In the genomic region with DNA sequence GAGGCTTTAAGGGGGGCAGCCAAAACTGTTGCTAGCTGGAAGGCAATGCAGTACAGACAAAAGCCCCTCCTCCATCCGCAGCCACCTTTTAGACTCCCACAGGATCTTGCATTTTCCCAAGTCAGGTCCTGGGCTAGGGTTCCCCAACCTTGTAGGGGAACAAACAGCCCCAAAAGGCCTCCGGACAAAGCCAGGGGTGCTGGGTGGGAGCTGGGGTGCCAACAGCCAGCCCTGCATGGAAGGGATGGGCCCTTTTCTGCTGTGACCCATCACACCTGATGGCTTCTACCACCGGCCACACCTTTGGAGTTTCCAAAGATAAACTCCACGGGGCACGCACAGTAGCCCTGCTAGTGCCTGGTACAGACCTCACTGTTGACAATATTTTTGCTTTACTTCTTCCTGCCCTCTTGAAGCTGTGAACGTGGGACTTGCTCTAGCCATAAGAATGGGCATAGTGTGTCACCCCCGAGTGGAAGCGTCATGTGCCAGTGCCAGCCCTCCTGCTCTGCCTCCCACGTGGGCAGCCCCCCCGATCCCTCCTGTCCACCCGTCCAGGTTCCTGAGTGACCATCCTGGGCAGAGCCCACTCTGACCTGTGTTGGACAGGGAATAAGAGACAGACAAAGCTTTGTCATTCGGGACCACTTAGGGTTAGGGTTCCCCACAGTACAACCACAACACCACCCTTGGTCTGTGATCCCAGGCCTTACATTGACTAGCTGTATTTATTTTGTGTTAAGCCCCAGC, we compare ENCODE assay signal across 18 cellular contexts. TPM values are rescaled to one million over a fixed set of nuclear protein-coding genes. Genes with fewer than 3 reads are reported as not detected.
A peak's percentile ranks its signal among the peaks of the same experiment; 100 is the strongest.
DNase-seq lines count a peak whose midpoint lies in the region; ATAC-seq and TF ChIP-seq lines count a peak whose summit lies in the region.
"Had no signal": no experiment of that assay in that cellular context is flagged by ENCODE, and none has a peak within 500 bp of the region (broad histone marks: within the 10 kb centered on the region; RNA-seq: fewer than 3 reads in every experiment).

No MANE protein-coding gene starts in this region.

- H3F3A ChIP-seq in SK-N-SH (replicated peaks; ENCODE audit: insufficient read depth), result peaks cover 61% of the 10 kb centered on the region

- H3K4me1 Mint-ChIP-seq in dendritic cell treated with granulocyte-macrophage colony-stimulating factor and Interleukin-4, amounts not matched to agents 40 ng/mL and 50 ng/mL, for 4 days (ENCODE audit: low read depth), result peaks cover 15% of the 10 kb centered on the region
- H3K4me1 Mint-ChIP-seq in T-cell, result peaks cover 0 to 6% (median 5%) of the 10 kb centered on the region in 3 donors

- DNase-seq in SK-N-SH (no peak), left lobe of liver (ENCODE audit: low spot score) (peak; percentile 36), suprapubic skin (ENCODE audit: low spot score in 2 of 2) (peak; percentile 50 to 67), T-cell (no peak), SKM-1 (lab: John Stamatoyannopoulos, UW; ENCODE audit: unreplicated experiment) (no peak)
- DNase-seq in stimulated activated naive CD8-positive, alpha-beta T cell treated with anti-CD3 and anti-CD28 coated beads, Interleukin-15, Interleukin-2, amounts not matched to agents 100 U/mL and 50 U/mL, for 24 hours, result no peak
- DNase-seq: activated naive CD4-positive, alpha-beta T cell treated with Interleukin-2 at 50 U/mL for 16 hours; brain microvascular endothelial cell; CD4-positive, alpha-beta memory T cell; H7; naive thymus-derived CD8-positive, alpha-beta T cell; right lobe of liver; stimulated activated CD4-positive, alpha-beta T cell treated with anti-CD3 and anti-CD28 coated beads, Interleukin-4, amount 100 ng/mL, for 1 hour; stimulated activated CD8-positive, alpha-beta memory T cell treated with anti-CD3 and anti-CD28 coated beads, Interleukin-4, amount 100 ng/mL, for 48 hours had no signal

- no peaks in the 10 kb centered on the region for H3K9me2 ChIP-seq in SK-N-SH

- no peak for TF ChIP-seq EP300 in SK-N-SH (IDR thresholded peaks at IDR 0.05; ENCODE audit: borderline replicate concordance in 1 of 2, low read depth in 1 of 2, low read length in 1 of 2)
- no peak for TF ChIP-seq EP300 in suprapubic skin (IDR thresholded peaks at IDR 0.05)

- H3K9me3 Mint-ChIP-seq in dendritic cell treated with granulocyte-macrophage colony-stimulating factor and Interleukin-4, amounts not matched to agents 40 ng/mL and 50 ng/mL, for 4 days, result no peaks in the 10 kb centered on the region
- H3K9me3 Mint-ChIP-seq in T-cell, result no peaks in the 10 kb centered on the region
- H3K9me3 Mint-ChIP-seq: naive thymus-derived CD8-positive, alpha-beta T cell had no signal

- H3K27ac Mint-ChIP-seq in dendritic cell treated with granulocyte-macrophage colony-stimulating factor and Interleukin-4, amounts not matched to agents 40 ng/mL and 50 ng/mL, for 4 days, result peak overlapping the region; percentile 58
- no peak overlapping the region for H3K27ac Mint-ChIP-seq in T-cell
- H3K27ac Mint-ChIP-seq: CD4-positive, alpha-beta memory T cell had no signal

- H3K4me3 ChIP-seq in SK-N-SH (ENCODE audit: low read depth in 2 of 2, low read length in 1 of 2) (no peak overlapping the region), suprapubic skin (no peak overlapping the region)
- H3K4me3 ChIP-seq: right lobe of liver, tibial nerve had no signal

- CTCF ChIA-PET in SK-N-SH (lab: Yijun Ruan, JAX) (interaction anchor here (1.2 to 3.0 kb wide), 11 partner anchors 8 to 65 kb away, joined by 3 to 30 read pairs (median 11); partner anchors contain the start of gene AFG3L2), T-cell (lab: Charles Lee) (interaction anchor here in 1 of 2 donors (1.1 to 1.5 kb wide), 2 partner anchors 336 to 607 kb away, joined by 5 to 7 read pairs; no protein-coding TSS in a partner anchor)

- H2AFZ ChIP-seq in SK-N-SH (ENCODE audit: low read depth), result no peak overlapping the region

- no peak for TF ChIP-seq POLR2A in suprapubic skin (IDR thresholded peaks at IDR 0.05)

- 0 out of 4 replicates have a peak overlapping the region, but pooled peaks of 1 of the 2 experiments have one; percentile 13 for H3K27ac ChIP-seq in SK-N-SH (ENCODE audit: low read depth in 2 of 2, low read length in 1 of 2)
- H3K27ac ChIP-seq in suprapubic skin, result no peak overlapping the region
- H3K27ac ChIP-seq: 22Rv1, brain microvascular endothelial cell, right lobe of liver, tibial nerve had no signal

- H3K27me3 ChIP-seq in SK-N-SH (ENCODE audit: insufficient read depth) (no peaks in the 10 kb centered on the region), suprapubic skin (no peaks in the 10 kb centered on the region)
- H3K27me3 ChIP-seq: brain microvascular endothelial cell, right lobe of liver, tibial nerve had no signal

- no peaks in the 10 kb centered on the region for H3K9me3 ChIP-seq in SK-N-SH
- no peaks in the 10 kb centered on the region for H3K9me3 ChIP-seq in suprapubic skin
- H3K9me3 ChIP-seq: right lobe of liver, tibial nerve had no signal

- no peak for TF ChIP-seq CTCF in SK-N-SH (IDR thresholded peaks at IDR 0.05)
- TF ChIP-seq CTCF in suprapubic skin (IDR thresholded peaks at IDR 0.05), result no peak

- H3K9ac ChIP-seq in SK-N-SH, result no peak overlapping the region

- H4K20me1 ChIP-seq in SK-N-SH (ENCODE audit: insufficient read depth), result peaks cover 54% of the 10 kb centered on the region

- 93% methylated on average over 12 of the region's 12 CpGs for WGBS in SK-N-SH (ENCODE audit: low lambda C conversion rate)
- 96% methylated on average over 10 of the region's 12 CpGs for WGBS in suprapubic skin

- no peaks in the 10 kb centered on the region for H3K27me3 Mint-ChIP-seq in dendritic cell treated with granulocyte-macrophage colony-stimulating factor and Interleukin-4, amounts not matched to agents 40 ng/mL and 50 ng/mL, for 4 days
- H3K27me3 Mint-ChIP-seq in T-cell, result no peaks in the 10 kb centered on the region
- H3K27me3 Mint-ChIP-seq: CD4-positive, alpha-beta memory T cell; naive thymus-derived CD8-positive, alpha-beta T cell had no signal

- H3K36me3 Mint-ChIP-seq in dendritic cell treated with granulocyte-macrophage colony-stimulating factor and Interleukin-4, amounts not matched to agents 40 ng/mL and 50 ng/mL, for 4 days (ENCODE audit: low read depth), result peaks cover 99% of the 10 kb centered on the region
- peaks cover 51% of the 10 kb centered on the region for H3K36me3 Mint-ChIP-seq in T-cell

- intact Hi-C loops in dendritic cell treated with granulocyte-macrophage colony-stimulating factor and Interleukin-4, amounts not matched to agents 40 ng/mL and 50 ng/mL, for 4 days (cut with micrococcal nuclease), result no loop called here

- H3K4me1 ChIP-seq in SK-N-SH (ENCODE audit: control insufficient read depth in 1 of 2, insufficient read depth in 2 of 2, low read depth in 1 of 2, low read length in 1 of 2) (peaks cover 0 to 17% of the 10 kb centered on the region in 2 experiments; a peak in 1 of 4 replicates), suprapubic skin (peaks cover 10% of the 10 kb centered on the region)
- H3K4me1 ChIP-seq: right lobe of liver had no signal

- POLR2A ChIA-PET in SK-N-SH (lab: Yijun Ruan, JAX) (no interaction called here), T-cell (lab: Charles Lee) (no interaction called here)

- H3K79me2 ChIP-seq in SK-N-SH (ENCODE audit: insufficient read depth), result peaks cover 44% of the 10 kb centered on the region

- ATAC-seq in SK-N-SH treated with all-trans-retinoic acid at 6 μM for 48 hours (peak; percentile 7; the same call in 2 of the 3 replicates), left lobe of liver (no peak), T-cell (replicated peaks in 1 of 4) (no peak)
- ATAC-seq in stimulated activated naive CD8-positive, alpha-beta T cell treated with anti-CD3 and anti-CD28 coated beads, Interleukin-15, Interleukin-2, amounts not matched to agents 100 U/mL and 50 U/mL, for 24 hours, result no peak

- TF ChIP-seq RAD21 in SK-N-SH (IDR thresholded peaks at IDR 0.05; ENCODE audit: low read length), result no peak

- no peak overlapping the region for H3K4me3 Mint-ChIP-seq in dendritic cell treated with granulocyte-macrophage colony-stimulating factor and Interleukin-4, amounts not matched to agents 40 ng/mL and 50 ng/mL, for 4 days
- H3K4me3 Mint-ChIP-seq in T-cell, result no peak overlapping the region
- H3K4me3 Mint-ChIP-seq: CD4-positive, alpha-beta memory T cell; naive thymus-derived CD8-positive, alpha-beta T cell had no signal

- H3K36me3 ChIP-seq in SK-N-SH (replicated peaks in 1 of 2; ENCODE audit: control insufficient read depth in 1 of 2, insufficient read depth in 2 of 2, low read length in 1 of 2) (peaks cover 53 to 56% of the 10 kb centered on the region in 2 experiments), suprapubic skin (peaks cover 79% of the 10 kb centered on the region)

- H3K4me2 ChIP-seq in SK-N-SH, result no peak overlapping the region

TF ChIP-seq in SK-N-SH treated with all-trans-retinoic acid at 6 μM for 48 hours, 23 proteins besides CTCF, POLR2A, EP300 and RAD21 (continues in another document):
- no peak for TF ChIP-seq ZNF8 (CRISPR knock-in tag; IDR thresholded peaks at IDR 0.05)
- TF ChIP-seq SNAI2 (CRISPR knock-in tag; IDR thresholded peaks at IDR 0.05), result no peak

TF ChIP-seq in SK-N-SH, 30 proteins besides CTCF, POLR2A, EP300 and RAD21 (continues in another document):
- TF ChIP-seq USF1 (IDR thresholded peaks at IDR 0.05; ENCODE audit: borderline replicate concordance, low read depth), result no peak
- no peak for TF ChIP-seq USF2 (IDR thresholded peaks at IDR 0.05; ENCODE audit: borderline replicate concordance, low read depth, low read length)

RNA-seq across cellular contexts. Expression of gene TUBB6, which starts 18.8 kb away (rescaled TPM):
- polyA plus RNA-seq in SK-N-SH (2012; rRNA removed), result 285 and 387 TPM in 2 replicates
- 158 and 241 TPM in 2 replicates for polyA plus RNA-seq in SK-N-SH (2012; cell fraction: cytosol; rRNA removed)
- polyA plus RNA-seq in SK-N-SH (2012; cell fraction: nucleus; rRNA removed), result 318 and 338 TPM in 2 replicates
- total RNA-seq in left lobe of liver, result 5.2 TPM
- 100 to 1,000 TPM; 211 to 298 (median 220) TPM for total RNA-seq in suprapubic skin
- 1 to 10 TPM in 2 of 5 donors, under 1 TPM in 3; 0.40 to 4.9 (median 0.96) TPM for total RNA-seq in T-cell

RNA-seq across cellular contexts. Expression of gene AFG3L2, which starts 50.1 kb away (rescaled TPM):
- polyA plus RNA-seq in SK-N-SH (2012; rRNA removed), result 26.0 and 32.6 TPM in 2 replicates
- polyA plus RNA-seq in SK-N-SH (2012; cell fraction: cytosol; rRNA removed), result 33.2 and 36.6 TPM in 2 replicates
- 26.2 and 28.5 TPM in 2 replicates for polyA plus RNA-seq in SK-N-SH (2012; cell fraction: nucleus; rRNA removed)
- 34.6 TPM for total RNA-seq in left lobe of liver
- 10 to 100 TPM; 53.0 to 62.8 (median 57.9) TPM for total RNA-seq in suprapubic skin
- 10 to 100 TPM; 30.6 to 37.4 (median 36.3) TPM for total RNA-seq in T-cell

Comparison
In these comparisons a context has a peak if more than half of its experiments do, and no peak if none do; other contexts are left out.
1. DNase-seq: peak in left lobe of liver (single experiment) and suprapubic skin (2 of 2); none in SK-N-SH (single experiment), T-cell (0 of 34), stimulated activated naive CD8-positive, alpha-beta T cell treated with anti-CD3 and anti-CD28 coated beads, Interleukin-15, Interleukin-2, amounts not matched to agents 100 U/mL and 50 U/mL, for 24 hours (single experiment) and SKM-1 (single experiment).
2. RNA of gene TUBB6, which starts 18.8 kb away (total RNA-seq): 211 to 298 TPM in suprapubic skin; 5.2 TPM in left lobe of liver (single experiment) and 0.40 to 4.9 TPM in T-cell; every median in the first group is over 10 times any median in the second.